12 cellular contexts compared by ENCODE assay signal in the genomic region with DNA sequence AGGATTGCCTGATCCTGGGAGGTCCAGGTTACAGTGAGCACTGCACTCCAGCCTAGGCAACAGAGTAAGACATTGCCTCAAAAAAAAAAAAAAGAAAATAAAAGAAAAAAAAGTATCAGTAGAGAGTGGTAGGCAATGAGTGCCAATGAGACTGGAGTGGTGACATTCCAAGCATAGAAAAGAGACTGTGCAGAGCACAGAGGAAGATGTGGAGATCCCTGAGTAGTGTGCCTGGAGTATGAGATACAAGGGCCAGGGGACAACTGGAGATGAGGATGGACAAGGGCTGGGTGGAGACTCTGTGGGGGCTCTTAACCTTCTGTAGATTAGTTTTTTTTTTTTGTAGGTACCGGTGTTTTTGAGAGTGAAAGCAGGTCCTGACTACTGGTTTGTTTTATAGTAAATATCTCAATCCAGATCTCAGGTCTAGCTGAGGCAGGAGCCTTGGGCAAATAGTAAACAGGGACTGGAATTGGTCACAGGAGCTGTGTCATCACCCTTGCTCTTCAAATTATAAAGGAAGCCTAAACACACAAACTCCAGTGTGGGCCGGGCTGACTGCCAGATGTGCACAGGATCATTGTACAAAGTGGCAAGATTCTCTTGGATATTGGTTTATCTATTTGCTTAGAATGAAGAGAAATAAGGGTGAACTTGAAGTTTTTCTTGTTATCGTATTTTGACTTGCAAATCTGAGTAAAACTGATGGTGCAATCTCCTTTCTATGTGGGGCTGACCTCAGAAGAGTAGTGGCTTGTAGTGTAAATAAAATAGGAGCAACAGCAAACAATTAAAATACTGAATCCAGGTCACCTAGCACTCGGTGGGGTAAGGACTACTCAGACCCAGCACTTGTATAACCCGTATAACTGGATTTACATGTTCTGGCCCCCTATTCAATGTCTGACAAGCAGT.
A peak's percentile ranks its signal among the peaks of the same experiment; 100 is the strongest.
DNase-seq lines count a peak whose midpoint lies in the region; ATAC-seq and TF ChIP-seq lines count a peak whose summit lies in the region.
"Had no signal": no experiment of that assay in that cellular context is flagged by ENCODE, and none has a peak within 500 bp of the region (broad histone marks: within the 10 kb centered on the region; RNA-seq: fewer than 3 reads in every experiment).

No MANE protein-coding gene starts in this region.

- no peak for TF ChIP-seq CTCF in lower lobe of right lung (IDR thresholded peaks at IDR 0.05)

- intact Hi-C loops in lower lobe of right lung (cut with DNase I) = no loop called here

- DNase-seq in DMS153 treated with DMSO at 0.1 percent for 48 hours (lab: John Stamatoyannopoulos, UW; ENCODE audit: unreplicated experiment) (peak; percentile 84), M059J (ENCODE audit: low read depth) (peak; percentile 79), T1000 (lab: John Stamatoyannopoulos, UW) (peak; percentile 30), lower lobe of right lung (no peak), hypothalamus (lab: John Stamatoyannopoulos, UW) (no peak), NCI-H1048 (lab: John Stamatoyannopoulos, UW) (no peak)
- DNase-seq: activated CD8-positive, alpha-beta T cell treated with anti-CD3 and anti-CD28 coated beads, Interleukin-2, amount 10 ng/mL, durations not matched to agents 7 days and 5 days; NCI-H2107 had no signal

- H3K4me1 ChIP-seq in lower lobe of right lung = peaks cover 30% of the 10 kb centered on the region

- no peak overlapping the region for H3K4me3 ChIP-seq in lower lobe of right lung
- H3K4me3 ChIP-seq: BLaER1 had no signal

- ATAC-seq in lower lobe of right lung (peak; percentile 94 to 96), GM19395 (IDR thresholded peaks at IDR 0.05; ENCODE audit: unreplicated experiment) (no peak), HG02840 (IDR thresholded peaks at IDR 0.05; ENCODE audit: low FRiP score, unreplicated experiment) (no peak)
- ATAC-seq: activated CD8-positive, alpha-beta T cell treated with anti-CD3 and anti-CD28 coated beads, Interleukin-2, amount 10 ng/mL, durations not matched to agents 7 days and 5 days had no signal

- no peaks in the 10 kb centered on the region for H3K27me3 ChIP-seq in lower lobe of right lung (ENCODE audit: low read depth)
- H3K27me3 ChIP-seq: BLaER1 had no signal

- no peaks in the 10 kb centered on the region for H3K36me3 ChIP-seq in lower lobe of right lung
- H3K36me3 ChIP-seq: BLaER1 had no signal

- no peaks in the 10 kb centered on the region for H3K9me3 ChIP-seq in lower lobe of right lung
- H3K9me3 ChIP-seq: BLaER1 had no signal

- H3K27ac ChIP-seq in lower lobe of right lung = peak overlapping the region; percentile 63
- H3K27ac ChIP-seq: BLaER1, HL-60 had no signal

Comparison
In these comparisons a context has a peak if more than half of its experiments do, and no peak if none do; other contexts are left out.
1. DNase-seq: peak in DMS153 treated with DMSO at 0.1 percent for 48 hours (single experiment), M059J (single experiment) and T1000 (single experiment); none in lower lobe of right lung (single experiment), hypothalamus (0 of 51) and NCI-H1048 (single experiment).
2. ATAC-seq: peak in lower lobe of right lung (2 of 2); none in GM19395 (single experiment) and HG02840 (single experiment).